1 cellular context compared by ENCODE assay signal in genomic region chr17:1492249-1493206, GRCh38.
TF ChIP-seq lines count a peak whose summit lies in the region.

Gene MYO1C, minus strand, starts transcription at chr17:1492686. Its CDS starts 199 bp downstream, at chr17:1492487.

TF ChIP-seq in HepG2, 621 proteins besides CTCF, POLR2A, EP300 and RAD21 (continued from another document):
- TF ChIP-seq MYPOP (CRISPR knock-in tag; IDR thresholded peaks at IDR 0.05) (no peak), MEIS1 (CRISPR knock-in tag; IDR thresholded peaks at IDR 0.05; ENCODE audit: borderline replicate concordance) (peak; percentile 44; the same call in 1 of the 2 replicates), AGO2 (optimal IDR thresholded peaks at IDR 0.05; ENCODE audit: low read depth, low read length) (peak; percentile 59), ZNF616 (CRISPR knock-in tag; IDR thresholded peaks at IDR 0.05; ENCODE audit: low read depth) (0 out of 2 replicates have a peak, but pooled peaks have one; percentile 13), CBX1 (IDR thresholded peaks at IDR 0.05; ENCODE audit: low read depth) (no peak), PLRG1 (conservative IDR thresholded peaks at IDR 0.05) (no peak), HOXD1 (CRISPR knock-in tag; IDR thresholded peaks at IDR 0.05) (no peak), SMC3 (IDR thresholded peaks at IDR 0.05; ENCODE audit: low read length) (no peak), NRL (CRISPR knock-in tag; IDR thresholded peaks at IDR 0.05; ENCODE audit: borderline replicate concordance) (peak; percentile 9), MTA1 (CRISPR knock-in tag; IDR thresholded peaks at IDR 0.05; ENCODE audit: borderline replicate concordance) (peak; percentile 25; the same call in 1 of the 2 replicates), NAIF1 (CRISPR knock-in tag; IDR thresholded peaks at IDR 0.05; ENCODE audit: borderline replicate concordance) (no peak), ZNF251 (CRISPR knock-in tag; IDR thresholded peaks at IDR 0.05) (no peak), GTF2F1 (IDR thresholded peaks at IDR 0.05; ENCODE audit: low read length) (no peak), GABPB1 (CRISPR knock-in tag; IDR thresholded peaks at IDR 0.05) (peak; percentile 21; the same call in 1 of the 2 replicates), ZNF136 (CRISPR knock-in tag; IDR thresholded peaks at IDR 0.05; ENCODE audit: low read depth) (no peak), ZNF326 (CRISPR knock-in tag; IDR thresholded peaks at IDR 0.05; ENCODE audit: borderline replicate concordance) (no peak), ZBTB33 (CRISPR knock-in tag; IDR thresholded peaks at IDR 0.05) (peak; percentile 91), HIVEP1 (CRISPR knock-in tag; IDR thresholded peaks at IDR 0.05) (0 out of 2 replicates have a peak, but pooled peaks have one; percentile 36), ZBTB38 (CRISPR knock-in tag; IDR thresholded peaks at IDR 0.05) (peak; percentile 75; the same call in 1 of the 2 replicates), TBX2 (CRISPR knock-in tag; IDR thresholded peaks at IDR 0.05; ENCODE audit: borderline replicate concordance) (peak; percentile 50; the same call in 1 of the 2 replicates)
